8 cellular contexts compared by ENCODE assay signal in the genomic region with DNA sequence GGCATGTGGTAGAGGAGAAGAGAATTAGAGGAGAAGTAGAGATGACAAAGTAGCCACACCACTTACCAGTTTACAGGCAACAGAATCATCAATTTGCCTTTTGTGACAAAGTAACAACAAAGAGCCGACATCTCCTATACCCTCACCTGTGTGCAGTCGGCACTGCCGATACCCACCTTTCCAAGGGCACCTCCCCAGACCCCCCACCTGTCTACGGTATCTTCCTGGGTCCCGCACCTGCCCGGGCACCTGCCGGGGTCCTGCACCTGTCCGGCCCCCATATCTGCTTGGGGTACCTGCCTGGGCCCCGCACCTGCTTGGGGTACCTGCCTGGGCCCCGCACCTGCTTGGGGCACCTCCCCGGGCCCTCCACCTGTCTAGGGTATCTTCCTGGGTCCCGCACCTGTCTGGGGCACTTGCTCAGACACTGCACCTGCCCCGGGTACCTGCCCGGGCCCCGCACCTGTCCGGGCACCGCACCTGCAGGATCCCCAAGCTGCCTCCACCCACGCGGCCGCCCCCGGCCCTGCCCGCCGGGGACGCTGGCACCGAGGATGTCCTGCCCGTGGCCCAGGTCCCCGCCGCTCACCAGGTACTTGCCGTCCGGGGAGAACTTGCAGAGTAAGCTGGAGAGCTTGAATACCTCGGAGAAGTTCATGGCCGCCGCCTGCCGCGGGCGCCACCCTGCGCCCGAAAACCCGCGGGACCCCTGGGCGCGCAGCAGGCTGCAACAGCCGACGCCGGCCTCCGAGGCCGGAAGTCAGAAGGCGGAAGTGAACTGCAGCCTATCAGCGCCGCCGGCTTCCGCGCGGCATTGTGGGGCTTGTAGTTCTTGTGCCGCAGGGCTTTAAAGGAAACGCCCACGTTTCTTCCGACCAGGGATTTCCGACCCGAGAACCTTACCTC. TPM values are rescaled to one million over a fixed set of nuclear protein-coding genes. Genes with fewer than 3 reads are reported as not detected.
DNase-seq lines count a peak whose midpoint lies in the region; ATAC-seq lines count a peak whose summit lies in the region.

A gene with protein sequence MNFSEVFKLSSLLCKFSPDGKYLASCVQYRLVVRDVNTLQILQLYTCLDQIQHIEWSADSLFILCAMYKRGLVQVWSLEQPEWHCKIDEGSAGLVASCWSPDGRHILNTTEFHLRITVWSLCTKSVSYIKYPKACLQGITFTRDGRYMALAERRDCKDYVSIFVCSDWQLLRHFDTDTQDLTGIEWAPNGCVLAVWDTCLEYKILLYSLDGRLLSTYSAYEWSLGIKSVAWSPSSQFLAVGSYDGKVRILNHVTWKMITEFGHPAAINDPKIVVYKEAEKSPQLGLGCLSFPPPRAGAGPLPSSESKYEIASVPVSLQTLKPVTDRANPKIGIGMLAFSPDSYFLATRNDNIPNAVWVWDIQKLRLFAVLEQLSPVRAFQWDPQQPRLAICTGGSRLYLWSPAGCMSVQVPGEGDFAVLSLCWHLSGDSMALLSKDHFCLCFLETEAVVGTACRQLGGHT (minus strand): TSS at position 762 of the 906 bp plus-strand sequence. CDS start 104 bp downstream, at position 658.

- WGBS in mesodermal cell (ENCODE audit: insufficient coverage in 2 of 2), 2 experiments: 4 to 5% methylated on average over 50 to 54 of the region's 60 CpGs

- H3K36me3 ChIP-seq in NT2/D1 (ENCODE audit: insufficient read depth, insufficient read length, low read length) (peaks cover 20% of the 10 kb centered on the region), mesodermal cell (ENCODE audit: control insufficient read depth, insufficient read depth, low read length) (peaks cover 25% of the 10 kb centered on the region)

- H3K9me3 ChIP-seq in NT2/D1 (ENCODE audit: insufficient read depth, low read length) (no peaks in the 10 kb centered on the region), mesodermal cell (ENCODE audit: control insufficient read depth, low read length) (no peaks in the 10 kb centered on the region)

- CTCF ChIA-PET in activated CD8-positive, alpha-beta memory T cell treated with anti-CD3 and anti-CD28 coated beads, Interleukin-2, amount 10 ng/mL, durations not matched to agents 7 days and 5 days (lab: Charles Lee): interaction anchor here (0.6 to 2.6 kb wide), 7 partner anchors 20 to 196 kb away, joined by 3 to 11 read pairs (median 3); no protein-coding TSS in a partner anchor

- ATAC-seq in GM19463 (IDR thresholded peaks at IDR 0.05; ENCODE audit: unreplicated experiment): peak; percentile 77
- peak; percentile 98 for ATAC-seq in activated CD8-positive, alpha-beta memory T cell treated with anti-CD3 and anti-CD28 coated beads, Interleukin-2, amount 10 ng/mL, durations not matched to agents 7 days and 5 days

- H3K4me3 Mint-ChIP-seq in activated CD8-positive, alpha-beta memory T cell treated with anti-CD3 and anti-CD28 coated beads, Interleukin-2, amount 10 ng/mL, durations not matched to agents 7 days and 5 days: peak within 1 kb of the TSS; percentile 76

- peak within 1 kb of the TSS; percentile 61 for H3K9ac ChIP-seq in NT2/D1 (ENCODE audit: insufficient read length, low read depth)

- peaks cover 32% of the 10 kb centered on the region for H3K27me3 Mint-ChIP-seq in activated CD8-positive, alpha-beta memory T cell treated with anti-CD3 and anti-CD28 coated beads, Interleukin-2, amount 10 ng/mL, durations not matched to agents 7 days and 5 days

- peak within 1 kb of the TSS; percentile 71 for H3K27ac Mint-ChIP-seq in activated CD8-positive, alpha-beta memory T cell treated with anti-CD3 and anti-CD28 coated beads, Interleukin-2, amount 10 ng/mL, durations not matched to agents 7 days and 5 days

- peaks cover 22% of the 10 kb centered on the region for H3K4me1 Mint-ChIP-seq in activated CD8-positive, alpha-beta memory T cell treated with anti-CD3 and anti-CD28 coated beads, Interleukin-2, amount 10 ng/mL, durations not matched to agents 7 days and 5 days

- H3K4me1 ChIP-seq in NT2/D1 (ENCODE audit: insufficient read depth, insufficient read length) (peaks cover 4% of the 10 kb centered on the region), mesodermal cell (ENCODE audit: control insufficient read depth, insufficient read depth, low read length, poor library complexity, severe bottlenecking) (no peaks in the 10 kb centered on the region)

- H3K27ac ChIP-seq in mesodermal cell (ENCODE audit: low read depth, low read length, severe bottlenecking): no peak within 1 kb of the TSS

- peaks cover 52% of the 10 kb centered on the region for H3K27me3 ChIP-seq in NT2/D1 (ENCODE audit: insufficient read depth, insufficient read length)

- peak within 1 kb of the TSS; percentile 76 for H3K4me3 ChIP-seq in NT2/D1 (ENCODE audit: insufficient read length, low read depth)
- H3K4me3 ChIP-seq in mesodermal cell (ENCODE audit: extremely low read depth, insufficient read depth, low read length, poor library complexity, severe bottlenecking): peak within 1 kb of the TSS; percentile 80

- H3K36me3 Mint-ChIP-seq in activated CD8-positive, alpha-beta memory T cell treated with anti-CD3 and anti-CD28 coated beads, Interleukin-2, amount 10 ng/mL, durations not matched to agents 7 days and 5 days: peaks cover 8% of the 10 kb centered on the region

- no peaks in the 10 kb centered on the region for H3K9me3 Mint-ChIP-seq in activated CD8-positive, alpha-beta memory T cell treated with anti-CD3 and anti-CD28 coated beads, Interleukin-2, amount 10 ng/mL, durations not matched to agents 7 days and 5 days (ENCODE audit: low read depth)

- in situ Hi-C loops in endometrial microvascular endothelial cells (cut with HindIII; ENCODE audit: inconsistent ontology term, low pct_unique_long_range_greater_than_20kb, low sequenced_read_pairs): no loop called here

- DNase-seq in COLO668 (lab: John Stamatoyannopoulos, UW; ENCODE audit: unreplicated experiment) (peak; percentile 98), HPDE6-E6E7 (ENCODE audit: extremely low spot score) (peak; percentile 90), NT2/D1 (ENCODE audit: low read depth, low spot score) (peak; percentile 79)
- DNase-seq in activated CD8-positive, alpha-beta memory T cell treated with anti-CD3 and anti-CD28 coated beads, Interleukin-2, amount 10 ng/mL, durations not matched to agents 7 days and 5 days: peak; percentile 93
- peak; percentile 66 for DNase-seq in stimulated activated CD8-positive, alpha-beta memory T cell treated with anti-CD3 and anti-CD28 coated beads, Interleukin-15, amount 100 ng/mL, for 24 hours (ENCODE audit: low read depth)

RNA-seq across cellular contexts. Expression of the gene that starts here (rescaled TPM):
- total RNA-seq in activated CD8-positive, alpha-beta memory T cell treated with anti-CD3 and anti-CD28 coated beads, Interleukin-2, amount 10 ng/mL, durations not matched to agents 7 days and 5 days: 10 to 100 TPM; 38.1 to 43.8 TPM
- total RNA-seq in endometrial microvascular endothelial cells (ENCODE audit: inconsistent ontology term): 26.4 TPM
- 25.4 TPM for polyA plus RNA-seq in mesodermal cell (2013, experiment 1 of 2)
- polyA plus RNA-seq in mesodermal cell (2013, experiment 2 of 2): 19.7 TPM
